ENCODE assay signal across 22 cellular contexts in genomic region chr7:106234425-106234824, GRCh38.
"Had no signal": no experiment of that assay in that cellular context is flagged by ENCODE, and none has a peak within 500 bp of the region (broad histone marks: within the 10 kb centered on the region; RNA-seq: fewer than 3 reads in every experiment).

No MANE protein-coding gene starts in this region.

- H3K27me3 ChIP-seq: esophagus muscularis mucosa, gastrocnemius medialis, heart right ventricle, left lung had no signal

- H3K27ac ChIP-seq: coronary artery, dorsolateral prefrontal cortex, gastrocnemius medialis, heart right ventricle, left lung, lower lobe of right lung had no signal

- H3K36me3 ChIP-seq: esophagus muscularis mucosa, gastrocnemius medialis, heart right ventricle, left lung, lower lobe of right lung had no signal

- ATAC-seq: gastrocnemius medialis, heart right ventricle, left cardiac atrium, left lung, left ventricle myocardium superior, lower lobe of right lung, mucosa of descending colon had no signal

- H3K9me3 ChIP-seq: esophagus muscularis mucosa, gastrocnemius medialis, heart right ventricle, left lung, lower lobe of right lung, mucosa of descending colon had no signal

- DNase-seq: dermis blood vessel endothelial cell; dorsolateral prefrontal cortex; effector CD4-positive, alpha-beta T cell; effector memory CD4-positive, alpha-beta T cell; foreskin melanocyte; gastrocnemius medialis; glutamatergic neuron; head of caudate nucleus; heart right ventricle; hippocampal formation; left cardiac atrium; left lung; left ventricle myocardium superior; lower lobe of right lung; mesenchymal stem cell; mucosa of descending colon had no signal

- H3K4me1 ChIP-seq: gastrocnemius medialis, left lung, lower lobe of right lung had no signal

- FAIRE-seq: colon, endothelial cell of umbilical vein, islet of Langerhans, keratinocyte had no signal

- H3K4me3 ChIP-seq: coronary artery, dorsolateral prefrontal cortex, esophagus muscularis mucosa, gastrocnemius medialis, heart right ventricle, left lung, lower lobe of right lung, mucosa of descending colon had no signal
